In genomic region chr22:20392983-20393704, GRCh38 we compare ENCODE assay signal across 8 cellular contexts. TPM values are rescaled to one million over a fixed set of nuclear protein-coding genes. Genes with fewer than 3 reads are reported as not detected.
A peak's percentile ranks its signal among the peaks of the same experiment; 100 is the strongest.
DNase-seq lines count a peak whose midpoint lies in the region; ATAC-seq and TF ChIP-seq lines count a peak whose summit lies in the region.

No MANE protein-coding gene starts in this region.

- H3K27ac ChIP-seq in PC-9 (no peak overlapping the region), fibroblast of lung (ENCODE audit: insufficient read depth, low read length) (no peak overlapping the region), trophoblast cell (ENCODE audit: low read depth, low read length) (peak overlapping the region; percentile 51)

- H2BK5ac ChIP-seq in trophoblast cell (ENCODE audit: low read depth, low read length, poor library complexity), result no peak overlapping the region

- peak overlapping the region; percentile 90 for H4K91ac ChIP-seq in trophoblast cell (ENCODE audit: low read depth, low read length)

- H3K9me2 ChIP-seq in PC-9 (ENCODE audit: insufficient read depth), result no peaks in the 10 kb centered on the region

- H3K36me3 ChIP-seq in GM06990 (ENCODE audit: control insufficient read depth, insufficient read depth, low read length) (no peaks in the 10 kb centered on the region), PC-9 (ENCODE audit: low read depth) (no peaks in the 10 kb centered on the region), fibroblast of lung (ENCODE audit: control insufficient read depth, insufficient read depth, low read length) (no peaks in the 10 kb centered on the region), trophoblast cell (ENCODE audit: control insufficient read depth in 1 of 2, insufficient read depth in 2 of 2, low read length in 2 of 2) (peaks cover 2 to 3% of the 10 kb centered on the region in 2 experiments)

- no TSS peak for BruUV-seq in PC-9 (replicated peaks; lab: Mats Ljungman, UMichigan)

- H3K79me2 ChIP-seq in PC-9 (ENCODE audit: low read depth), result no peaks in the 10 kb centered on the region
- H3K79me2 ChIP-seq in fibroblast of lung (ENCODE audit: control insufficient read depth, insufficient read depth, low read length), result peaks cover 3% of the 10 kb centered on the region
- H3K79me2 ChIP-seq in trophoblast cell (ENCODE audit: control insufficient read depth, insufficient read depth, low read length, poor library complexity), result peaks cover 5% of the 10 kb centered on the region

- H2AK5ac ChIP-seq in trophoblast cell (ENCODE audit: low read length), result peak overlapping the region; percentile 18

- H4K20me1 ChIP-seq in PC-9 (ENCODE audit: insufficient read depth), result no peaks in the 10 kb centered on the region
- H4K20me1 ChIP-seq in fibroblast of lung (ENCODE audit: control insufficient read depth, extremely low read depth, insufficient read depth, low read length), result no peaks in the 10 kb centered on the region

- no peak for ATAC-seq in GM19455 (IDR thresholded peaks at IDR 0.05; ENCODE audit: unreplicated experiment)
- ATAC-seq in HG02973 (IDR thresholded peaks at IDR 0.05; ENCODE audit: unreplicated experiment), result no peak

- POLR2A ChIA-PET in PC-9 (lab: Charles Lee; ENCODE audit: unreplicated experiment), result interaction anchor here (0.5 kb wide), 1 partner anchor 64 kb away, joined by 14 read pairs; no protein-coding TSS in a partner anchor

- intact Hi-C loops in PC-9 (cut with micrococcal nuclease; ENCODE audit: unreplicated experiment), result no loop called here

- H3K4ac ChIP-seq in trophoblast cell (ENCODE audit: low read depth, low read length), result peak overlapping the region; percentile 57

- peak overlapping the region; percentile 75 for H3K18ac ChIP-seq in trophoblast cell (ENCODE audit: low read length)

- H3K9ac ChIP-seq in fibroblast of lung (ENCODE audit: insufficient read depth, low read length), result peak overlapping the region; percentile 68
- H3K9ac ChIP-seq in trophoblast cell (ENCODE audit: low read length), result no peak overlapping the region

- H3K79me1 ChIP-seq in trophoblast cell (ENCODE audit: low read length), result peaks cover 5% of the 10 kb centered on the region

- H2AFZ ChIP-seq in PC-9, result peak overlapping the region; percentile 95
- peak overlapping the region; percentile 98 for H2AFZ ChIP-seq in fibroblast of lung (ENCODE audit: low read length)
- H2AFZ ChIP-seq in trophoblast cell (ENCODE audit: insufficient read depth, low read length, poor library complexity), result peak overlapping the region; percentile 96

- peak overlapping the region; percentile 95 for H4K12ac ChIP-seq in trophoblast cell (ENCODE audit: low read depth, low read length)

- WGBS in trophoblast cell (ENCODE audit: extremely low coverage, insufficient coverage, insufficient read length), result no CpG with 5 or more reads among the region's 23 CpGs

- H3K14ac ChIP-seq in trophoblast cell (ENCODE audit: low read length), result peak overlapping the region; percentile 76

- H3K4me1 ChIP-seq in PC-9 (replicated peaks; ENCODE audit: insufficient read depth) (no peaks in the 10 kb centered on the region), fibroblast of lung (ENCODE audit: control insufficient read depth, extremely low read depth, insufficient read depth, low read length) (no peaks in the 10 kb centered on the region), trophoblast cell (ENCODE audit: control insufficient read depth in 1 of 2, insufficient read depth in 2 of 2, low read length in 2 of 2) (peaks cover 13 to 18% of the 10 kb centered on the region in 2 experiments)

- peak overlapping the region; percentile 70 for H2BK120ac ChIP-seq in trophoblast cell (ENCODE audit: insufficient read depth, low read length, poor library complexity)

- H3K4me3 ChIP-seq in GM06990 (replicated peaks; ENCODE audit: low read depth, low read length), result peak overlapping the region; percentile 77
- peak overlapping the region; percentile 66; the same call in 1 of the 2 replicates for H3K4me3 ChIP-seq in PC-9
- peak overlapping the region in 3 of 4 experiments; percentile 66 to 78 (median 74) for H3K4me3 ChIP-seq in fibroblast of lung (replicated peaks in 1 of 4; ENCODE audit: control extremely low read depth in 1 of 4, insufficient read depth in 1 of 4, low read depth in 3 of 4, low read length in 4 of 4)
- no peak overlapping the region for H3K4me3 ChIP-seq in trophoblast cell (ENCODE audit: low read depth, low read length)

- TF ChIP-seq CTCF in GM06990 (IDR thresholded peaks at IDR 0.05; ENCODE audit: insufficient read depth, low read length, poor library complexity, severe bottlenecking) (no peak), PC-9 (conservative IDR thresholded peaks at IDR 0.05) (no peak), fibroblast of lung (conservative IDR thresholded peaks at IDR 0.05 in 1 of 2, IDR thresholded peaks at IDR 0.05 in 1 of 2; ENCODE audit: low read depth in 1 of 2, low read length in 2 of 2) (no peak)

- DNase-seq in GM06990 (ENCODE audit: extremely low read depth, insufficient read length), result no peak
- DNase-seq in PC-9, result no peak
- DNase-seq in fibroblast of lung (ENCODE audit: low read depth in 2 of 2), result no peak
- no peak for DNase-seq in trophoblast cell
- no peak for DNase-seq in NCI-H2196 (lab: John Stamatoyannopoulos, UW; ENCODE audit: unreplicated experiment)
- no peak for DNase-seq in HCEC 1CT

- H3K9me3 ChIP-seq in PC-9 (ENCODE audit: insufficient read depth, low read depth) (no peaks in the 10 kb centered on the region), fibroblast of lung (ENCODE audit: control insufficient read depth, insufficient read depth, low read depth, low read length) (no peaks in the 10 kb centered on the region), trophoblast cell (ENCODE audit: insufficient read depth, low read depth, low read length) (peaks cover 5% of the 10 kb centered on the region)

- no peaks in the 10 kb centered on the region for H3K27me3 ChIP-seq in GM06990 (replicated peaks; ENCODE audit: control insufficient read depth, insufficient read depth, low read length)
- no peaks in the 10 kb centered on the region for H3K27me3 ChIP-seq in PC-9 (ENCODE audit: insufficient read depth, low read depth)
- H3K27me3 ChIP-seq in fibroblast of lung (ENCODE audit: control insufficient read depth, insufficient read depth, low read length), result peaks cover 3% of the 10 kb centered on the region
- H3K27me3 ChIP-seq in trophoblast cell (ENCODE audit: insufficient read depth, low read length), result no peaks in the 10 kb centered on the region

- H3K23ac ChIP-seq in trophoblast cell (ENCODE audit: low read length), result no peak overlapping the region

- H3K4me2 ChIP-seq in PC-9 (peak overlapping the region; percentile 82), fibroblast of lung (ENCODE audit: extremely low read depth, insufficient read depth, low read length) (peak overlapping the region; percentile 79), trophoblast cell (ENCODE audit: low read length) (peak overlapping the region; percentile 89)

- peak overlapping the region; percentile 99 for H4K8ac ChIP-seq in trophoblast cell (ENCODE audit: low read depth, low read length)

- H2BK12ac ChIP-seq in trophoblast cell (ENCODE audit: low read length), result no peak overlapping the region

- CTCF ChIA-PET in PC-9 (lab: Charles Lee), result no interaction called here

- no peaks in the 10 kb centered on the region for H3F3A ChIP-seq in PC-9 (ENCODE audit: insufficient read depth, low read depth)

RNA-seq across cellular contexts. Expression of gene ZNF74, which starts 0.8 kb away (rescaled TPM):
- total RNA-seq in PC-9 (2021), result 8.1 and 15.2 TPM in 2 replicates
- total RNA-seq in fibroblast of lung, result 12.3 and 13.0 TPM in 2 replicates
- 2.5 and 4.2 TPM in 2 replicates for polyA plus RNA-seq in fibroblast of lung
- polyA plus RNA-seq in fibroblast of lung (2012), result 3.3 and 5.3 TPM in 2 replicates
- polyA minus RNA-seq in fibroblast of lung (ENCODE audit: low replicate concordance), result 3.8 and 7.7 TPM in 2 replicates
- 7.3 and 7.6 TPM in 2 replicates for polyA plus RNA-seq in trophoblast cell (2013)

RNA-seq across cellular contexts. Expression of gene SCARF2, which starts 44.5 kb away (rescaled TPM):
- total RNA-seq in PC-9 (2021), result 0.52 and 1.7 TPM in 2 replicates
- 12.8 and 14.5 TPM in 2 replicates for total RNA-seq in fibroblast of lung
- polyA plus RNA-seq in fibroblast of lung, result 8.1 and 10.6 TPM in 2 replicates
- polyA plus RNA-seq in fibroblast of lung (2012), result 16.8 and 22.2 TPM in 2 replicates
- polyA minus RNA-seq in fibroblast of lung (ENCODE audit: low replicate concordance), result 17.3 and 26.9 TPM in 2 replicates
- 11.7 and 12.2 TPM in 2 replicates for polyA plus RNA-seq in trophoblast cell (2013)
